ENCODE assay signal across 19 cellular contexts in the genomic region with DNA sequence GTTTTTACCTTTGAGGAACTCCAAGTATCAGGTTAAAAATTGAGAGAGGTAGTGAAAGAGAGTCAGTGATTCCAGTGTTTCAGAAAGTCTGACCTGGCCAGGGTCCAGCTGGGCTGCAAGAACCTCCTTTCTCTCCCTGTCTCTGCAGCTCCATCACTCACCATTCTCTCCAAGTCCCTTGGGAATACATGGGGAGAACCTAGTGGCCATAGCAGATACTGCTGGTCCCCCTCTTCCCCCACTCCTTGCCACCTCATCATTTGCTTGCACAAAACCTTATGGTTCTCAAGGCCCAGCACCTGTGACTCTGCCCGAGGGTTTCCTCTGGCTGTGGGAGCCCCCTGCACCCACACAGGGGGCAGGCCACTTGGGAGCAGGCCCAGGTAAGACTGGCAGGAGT.
DNase-seq lines count a peak whose midpoint lies in the region; ATAC-seq and TF ChIP-seq lines count a peak whose summit lies in the region.
"Had no signal": no experiment of that assay in that cellular context is flagged by ENCODE, and none has a peak within 500 bp of the region (broad histone marks: within the 10 kb centered on the region; RNA-seq: fewer than 3 reads in every experiment).

No MANE protein-coding gene starts in this region.

- H3K27me3 ChIP-seq in PC-3 (ENCODE audit: low read length) (peaks cover 77% of the 10 kb centered on the region), neuronal stem cell (ENCODE audit: control insufficient read depth in 3 of 3, insufficient read depth in 3 of 3, low read depth in 1 of 3, low read length in 3 of 3) (no peaks in the 10 kb centered on the region), right cardiac atrium (ENCODE audit: control insufficient read depth, insufficient read depth) (no peaks in the 10 kb centered on the region)
- H3K27me3 ChIP-seq: tibial nerve had no signal

- H3K27me3 Mint-ChIP-seq in glutamatergic neuron (ENCODE audit: unreplicated experiment), result no peaks in the 10 kb centered on the region

- no peaks in the 10 kb centered on the region for H3K36me3 Mint-ChIP-seq in glutamatergic neuron (ENCODE audit: unreplicated experiment)
- H3K36me3 Mint-ChIP-seq: activated naive CD8-positive, alpha-beta T cell treated with anti-CD3 and anti-CD28 coated beads for 36 hours; CD4-positive, alpha-beta memory T cell; stimulated activated memory B cell treated with anti-CD40 and anti-IgM and Interleukin-4, amounts not matched to agents 10 μg/mL and 1 μg/mL and 100 μg/mL, for 72 hours had no signal

- H3K4me1 ChIP-seq in PC-3 (ENCODE audit: insufficient read depth, low read length), result no peaks in the 10 kb centered on the region
- H3K4me1 ChIP-seq in neuronal stem cell (ENCODE audit: control insufficient read depth in 2 of 2, insufficient read depth in 1 of 2, low read depth in 1 of 2, low read length in 2 of 2), result no peaks in the 10 kb centered on the region
- no peaks in the 10 kb centered on the region for H3K4me1 ChIP-seq in right cardiac atrium (ENCODE audit: control insufficient read depth, insufficient read depth, low read length)
- H3K4me1 ChIP-seq: gastroesophageal sphincter, left ventricle myocardium inferior, tibial nerve had no signal

- intact Hi-C loops in PC-3 (cut with micrococcal nuclease), result no loop called here
- intact Hi-C loops in right cardiac atrium (cut with DNase I), result no loop called here

- TF ChIP-seq CTCF in GM12873 (IDR thresholded peaks at IDR 0.05; ENCODE audit: insufficient read depth, low read depth, low read length, missing control alignments) (peak; percentile 30), PC-3 (conservative IDR thresholded peaks at IDR 0.05; ENCODE audit: low read depth, low read length) (0 out of 2 replicates have a peak, but pooled peaks have one; percentile 11), glutamatergic neuron (IDR thresholded peaks at IDR 0.05; ENCODE audit: partially characterized antibody, unreplicated experiment) (peak; percentile 30)

- H3K9me3 ChIP-seq in PC-3 (ENCODE audit: low read length), result no peaks in the 10 kb centered on the region
- peaks cover 0 to 3% of the 10 kb centered on the region in 2 donors for H3K9me3 ChIP-seq in neuronal stem cell (replicated peaks in 1 of 2; ENCODE audit: control insufficient read depth in 2 of 2, insufficient read depth in 1 of 2, low read depth in 1 of 2, low read length in 2 of 2)
- no peaks in the 10 kb centered on the region for H3K9me3 ChIP-seq in right cardiac atrium (ENCODE audit: control insufficient read depth, low read length)
- H3K9me3 ChIP-seq: gastroesophageal sphincter, left ventricle myocardium inferior had no signal

- no peaks in the 10 kb centered on the region for H4K20me1 ChIP-seq in PC-3 (ENCODE audit: low read length)

- POLR2A ChIA-PET in PC-3 (lab: Charles Lee; ENCODE audit: unreplicated experiment), result no interaction called here

- peaks cover 4% of the 10 kb centered on the region for H3K9me3 Mint-ChIP-seq in glutamatergic neuron (ENCODE audit: unreplicated experiment)
- H3K9me3 Mint-ChIP-seq: activated naive CD8-positive, alpha-beta T cell treated with anti-CD3 and anti-CD28 coated beads for 36 hours; T-helper 2 cell treated with Interferon-gamma antibody and Interleukin-4, amounts not matched to agents 5 μg/mL and 100 μg/mL, for 36 hours had no signal

- no peaks in the 10 kb centered on the region for H3K79me1 ChIP-seq in neuronal stem cell (ENCODE audit: low read depth, low read length)

- no peak overlapping the region for H4K91ac ChIP-seq in neuronal stem cell (ENCODE audit: low read depth, low read length, poor library complexity)

- H3K4me3 ChIP-seq in PC-3 (ENCODE audit: low read length) (no peak overlapping the region), neuronal stem cell (ENCODE audit: low read length in 2 of 2) (no peak overlapping the region), right cardiac atrium (ENCODE audit: low read length) (no peak overlapping the region)
- H3K4me3 ChIP-seq: gastroesophageal sphincter, left ventricle myocardium inferior, tibial nerve had no signal

- H2AK5ac ChIP-seq in neuronal stem cell (ENCODE audit: low read depth, low read length), result no peak overlapping the region

- no peak overlapping the region for H2BK120ac ChIP-seq in neuronal stem cell (ENCODE audit: low read depth, low read length)

- H3K79me2 ChIP-seq in PC-3 (ENCODE audit: low read length), result no peaks in the 10 kb centered on the region

- no peak overlapping the region for H2AFZ ChIP-seq in PC-3 (ENCODE audit: low read length)
- no peak overlapping the region for H2AFZ ChIP-seq in neuronal stem cell (ENCODE audit: low read length)

- H2BK5ac ChIP-seq in neuronal stem cell (ENCODE audit: low read length), result no peak overlapping the region

- H2BK12ac ChIP-seq in neuronal stem cell (ENCODE audit: low read length), result no peak overlapping the region

- no CpG with 5 or more reads among the region's 1 CpG for WGBS in neuronal stem cell (ENCODE audit: extremely low coverage in 2 of 2, insufficient read length in 2 of 2, insufficient replicate concordance in 1 of 2), 2 donors
- WGBS in right cardiac atrium, result 91% methylated on average over 1 of the region's 1 CpG

- H3K4ac ChIP-seq in neuronal stem cell (ENCODE audit: low read length), result no peak overlapping the region

- H3K9ac ChIP-seq in PC-3 (ENCODE audit: low read length), result no peak overlapping the region
- no peak overlapping the region for H3K9ac ChIP-seq in neuronal stem cell (ENCODE audit: low read depth, low read length, poor library complexity)

- ATAC-seq in PC-3, result no peak
- ATAC-seq in HG03439 (IDR thresholded peaks at IDR 0.05; ENCODE audit: unreplicated experiment), result no peak
- no peak for ATAC-seq in right cardiac atrium
- ATAC-seq: gastroesophageal sphincter; stimulated activated memory B cell treated with anti-CD40 and anti-IgM and Interleukin-4, amounts not matched to agents 10 μg/mL and 1 μg/mL and 100 μg/mL, for 72 hours had no signal

- H3K4me2 ChIP-seq in PC-3 (ENCODE audit: low read length) (no peak overlapping the region), neuronal stem cell (ENCODE audit: insufficient read depth, low read length, poor library complexity, severe bottlenecking) (no peak overlapping the region)

- no peaks in the 10 kb centered on the region for H3K9me2 ChIP-seq in PC-3 (replicated peaks; ENCODE audit: low read length)

- H3K36me3 ChIP-seq in PC-3 (ENCODE audit: low read depth, low read length) (no peaks in the 10 kb centered on the region), neuronal stem cell (replicated peaks in 1 of 2; ENCODE audit: control insufficient read depth in 2 of 2, insufficient read depth in 2 of 2, low read length in 2 of 2) (no peaks in the 10 kb centered on the region)
- H3K36me3 ChIP-seq: gastroesophageal sphincter, left ventricle myocardium inferior, tibial nerve had no signal

- H3K23ac ChIP-seq in neuronal stem cell (ENCODE audit: low read depth, low read length, poor library complexity), result no peak overlapping the region

- no peak overlapping the region for H3K18ac ChIP-seq in neuronal stem cell (ENCODE audit: low read length)

- CTCF ChIA-PET in PC-3 (lab: Charles Lee), result no interaction called here

- no peaks in the 10 kb centered on the region for H3F3A ChIP-seq in PC-3 (ENCODE audit: low read length, unreplicated experiment)

- no peak overlapping the region for H4K8ac ChIP-seq in neuronal stem cell (ENCODE audit: low read depth, low read length)

- H3K27ac ChIP-seq in PC-3 (ENCODE audit: low read length) (no peak overlapping the region), neuronal stem cell (replicated peaks; ENCODE audit: low read length) (no peak overlapping the region), right cardiac atrium (ENCODE audit: low read length) (no peak overlapping the region)
- H3K27ac ChIP-seq: gastroesophageal sphincter, left ventricle myocardium inferior, tibial nerve had no signal

- DNase-seq in NCI-H1092 treated with DMSO at 0.1 percent for 48 hours (lab: John Stamatoyannopoulos, UW) (peak; percentile 21), NCI-H1092 (lab: John Stamatoyannopoulos, UW) (no peak), PC-3 (no peak), glutamatergic neuron (no peak), neuronal stem cell (ENCODE audit: low spot score) (no peak), right cardiac atrium (no peak)
- DNase-seq: activated CD4-positive, CD25-positive, alpha-beta regulatory T cell treated with anti-CD3 and anti-CD28 coated beads, Interleukin-2, amount 50 U/mL, for 72 hours; activated CD8-positive, alpha-beta memory T cell treated with anti-CD3 and anti-CD28 coated beads for 24 hours; activated naive CD8-positive, alpha-beta T cell treated with anti-CD3 and anti-CD28 coated beads for 36 hours; CD4-positive, alpha-beta memory T cell; EL; left ventricle myocardium inferior; NCI-H187 had no signal

- H2BK15ac ChIP-seq in neuronal stem cell (ENCODE audit: low read length), result no peak overlapping the region

- BruUV-seq in PC-3 (replicated peaks; lab: Mats Ljungman, UMichigan), result no TSS peak

- H3K4me1 Mint-ChIP-seq in glutamatergic neuron (ENCODE audit: low read depth, unreplicated experiment), result no peaks in the 10 kb centered on the region
- H3K4me1 Mint-ChIP-seq: activated naive CD8-positive, alpha-beta T cell treated with anti-CD3 and anti-CD28 coated beads for 36 hours; CD4-positive, alpha-beta memory T cell; stimulated activated memory B cell treated with anti-CD40 and anti-IgM and Interleukin-4, amounts not matched to agents 10 μg/mL and 1 μg/mL and 100 μg/mL, for 72 hours had no signal

- no peak overlapping the region for H3K27ac Mint-ChIP-seq in glutamatergic neuron (ENCODE audit: unreplicated experiment)
- H3K27ac Mint-ChIP-seq: activated naive CD8-positive, alpha-beta T cell treated with anti-CD3 and anti-CD28 coated beads for 36 hours; CD4-positive, alpha-beta memory T cell; stimulated activated memory B cell treated with anti-CD40 and anti-IgM and Interleukin-4, amounts not matched to agents 10 μg/mL and 1 μg/mL and 100 μg/mL, for 72 hours; T-helper 2 cell treated with Interferon-gamma antibody and Interleukin-4, amounts not matched to agents 5 μg/mL and 100 μg/mL, for 36 hours had no signal

- H3K14ac ChIP-seq in neuronal stem cell (ENCODE audit: low read length), result no peak overlapping the region

- no peak overlapping the region for H3K4me3 Mint-ChIP-seq in glutamatergic neuron (ENCODE audit: unreplicated experiment)
- H3K4me3 Mint-ChIP-seq: activated naive CD8-positive, alpha-beta T cell treated with anti-CD3 and anti-CD28 coated beads for 36 hours; CD4-positive, alpha-beta memory T cell; stimulated activated memory B cell treated with anti-CD40 and anti-IgM and Interleukin-4, amounts not matched to agents 10 μg/mL and 1 μg/mL and 100 μg/mL, for 72 hours; T-helper 2 cell treated with Interferon-gamma antibody and Interleukin-4, amounts not matched to agents 5 μg/mL and 100 μg/mL, for 36 hours had no signal
